8 cellular contexts compared by ENCODE assay signal in genomic region chr5:43041131-43041668, GRCh38. TPM values are rescaled to one million over a fixed set of nuclear protein-coding genes. Genes with fewer than 3 reads are reported as not detected.
DNase-seq lines count a peak whose midpoint lies in the region; ATAC-seq, FAIRE-seq and TF ChIP-seq lines count a peak whose summit lies in the region.

No MANE protein-coding gene starts in this region.

- H3K27ac Mint-ChIP-seq in naive B cell = peak overlapping the region; percentile 99 to 100 (median 100)

- WGBS in HUES64 = 7% methylated on average over 18 of the region's 18 CpGs

- no peak overlapping the region for H3K27ac ChIP-seq in HUES64 (ENCODE audit: low read depth, low read length)

- TF ChIP-seq CTCF in WI38 (IDR thresholded peaks at IDR 0.05; ENCODE audit: low read depth, low read length) = no peak

- DNase-seq in AG20443 (ENCODE audit: low spot score) = peak; percentile 26
- DNase-seq in naive B cell = peak; percentile 44
- no peak for DNase-seq in ecto neural progenitor cell (ENCODE audit: low spot score)
- DNase-seq in H54 (ENCODE audit: insufficient read length, low spot score) = no peak

- H3K9me3 Mint-ChIP-seq in naive B cell = no peaks in the 10 kb centered on the region

- H3K4me1 Mint-ChIP-seq in naive B cell = peaks cover 25 to 50% (median 37%) of the 10 kb centered on the region in 3 donors

- H3K9me3 ChIP-seq in HUES64 (ENCODE audit: insufficient read depth, low read depth, low read length) = no peaks in the 10 kb centered on the region
- H3K9me3 ChIP-seq in endocrine pancreas (ENCODE audit: control insufficient read depth, low read length) = no peaks in the 10 kb centered on the region

- no peaks in the 10 kb centered on the region for H3K36me3 ChIP-seq in HUES64 (ENCODE audit: insufficient read depth, low read length)
- H3K36me3 ChIP-seq in endocrine pancreas (ENCODE audit: control insufficient read depth, insufficient read depth, low read length) = peaks cover 3% of the 10 kb centered on the region

- FAIRE-seq in H54 (lab: Jason Lieb, UNC) = no peak

- H3K27me3 ChIP-seq in HUES64 (ENCODE audit: insufficient read depth, low read length) (peaks cover 95% of the 10 kb centered on the region), endocrine pancreas (ENCODE audit: control insufficient read depth, insufficient read depth, low read length) (peaks cover 48% of the 10 kb centered on the region)

- H3K4me3 ChIP-seq in HUES64 (ENCODE audit: low read length) (peak overlapping the region; percentile 49), WI38 (ENCODE audit: low read depth, low read length) (peak overlapping the region; percentile 76), endocrine pancreas (ENCODE audit: control insufficient read depth, insufficient read depth, low read length) (peak overlapping the region; percentile 57)

- H3K27me3 Mint-ChIP-seq in naive B cell = no peaks in the 10 kb centered on the region

- no peaks in the 10 kb centered on the region for H3K36me3 Mint-ChIP-seq in naive B cell

- no peak for TF ChIP-seq POLR2A in H54 (IDR thresholded peaks at IDR 0.05; ENCODE audit: low read depth, low read length)

- H3K4me1 ChIP-seq in HUES64 (ENCODE audit: insufficient read depth, low read length) = peaks cover 40% of the 10 kb centered on the region
- no peaks in the 10 kb centered on the region for H3K4me1 ChIP-seq in endocrine pancreas (ENCODE audit: control insufficient read depth, insufficient read depth, low read length)

- H3K9ac ChIP-seq in HUES64 (ENCODE audit: low read depth, low read length) (no peak overlapping the region), endocrine pancreas (ENCODE audit: control insufficient read depth, insufficient read depth, low read length) (no peak overlapping the region)

- peak overlapping the region; percentile 97 to 99 (median 98) for H3K4me3 Mint-ChIP-seq in naive B cell

- no peak for ATAC-seq in naive B cell (ENCODE audit: low read depth in 2 of 2)
- ATAC-seq in HG03342 (IDR thresholded peaks at IDR 0.05; ENCODE audit: unreplicated experiment) = no peak

RNA-seq across cellular contexts. Expression of gene ANXA2R, which starts 1.1 kb away (rescaled TPM):
- polyA plus RNA-seq in HUES64 (2013, experiment 1 of 2) = 0.15 TPM
- not detected for polyA plus RNA-seq in HUES64 (2013, experiment 2 of 2)
- polyA plus RNA-seq in naive B cell (ENCODE audit: low read depth in 6 of 6) = 10 to 100 TPM; 22.2 to 46.4 (median 32.5) TPM

Comparison
In these comparisons a context has a peak if more than half of its experiments do, and no peak if none do; other contexts are left out.
1. DNase-seq: peak in AG20443 (single experiment) and naive B cell (single experiment); none in ecto neural progenitor cell (single experiment) and H54 (single experiment).
2. Peak in every context shown above with its lines, with median percentiles within 50 percentile points of each other: H3K4me3 ChIP-seq.